Comparison of ENCODE assay signal across 20 cellular contexts in the genomic region with DNA sequence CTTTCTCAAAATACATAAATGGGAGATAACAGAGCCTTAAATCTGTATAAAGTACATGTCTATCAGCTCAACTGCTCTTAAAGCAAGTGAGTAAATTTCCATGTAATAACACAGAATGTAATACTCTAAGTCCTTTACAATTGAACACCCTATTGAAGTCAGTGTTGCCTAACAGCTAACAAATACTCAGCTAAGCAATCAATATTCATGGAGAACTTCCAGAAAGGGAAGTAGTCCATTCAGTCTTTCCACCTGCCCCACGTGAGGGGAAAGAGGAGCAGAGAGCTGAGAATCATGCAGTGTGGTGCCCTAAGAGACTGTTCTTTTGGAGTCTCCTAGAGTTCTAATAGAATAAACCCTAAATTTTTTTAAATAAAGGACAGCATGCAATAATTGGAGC.
DNase-seq lines count a peak whose midpoint lies in the region; ATAC-seq, FAIRE-seq and TF ChIP-seq lines count a peak whose summit lies in the region.
"Had no signal": no experiment of that assay in that cellular context is flagged by ENCODE, and none has a peak within 500 bp of the region (broad histone marks: within the 10 kb centered on the region; RNA-seq: fewer than 3 reads in every experiment).

No MANE protein-coding gene starts in this region.

- H3K4me1 ChIP-seq in right lobe of liver (no peaks in the 10 kb centered on the region), HepG2 (ENCODE audit: insufficient read depth, low read length) (no peaks in the 10 kb centered on the region)
- H3K4me1 ChIP-seq: BE2C, Caco-2, HAP-1 had no signal

- no peak overlapping the region for H3K9ac ChIP-seq in HepG2 (ENCODE audit: insufficient read depth, low read depth, low read length)
- H3K9ac ChIP-seq: GM23248 had no signal

- H3K27ac ChIP-seq in right lobe of liver (no peak overlapping the region), HepG2 (ENCODE audit: extremely low read length, insufficient read depth, low read length) (no peak overlapping the region)
- H3K27ac ChIP-seq in CD4-positive, alpha-beta T cell (ENCODE audit: low read depth, low read length): no peak overlapping the region
- H3K27ac ChIP-seq: GM23248 had no signal

- FAIRE-seq in HepG2 (lab: Jason Lieb, UNC): no peak
- FAIRE-seq: A204.1, D721Med, G401.6, GM12892, GM18507 had no signal

- no peaks in the 10 kb centered on the region for H3K36me3 Mint-ChIP-seq in CD4-positive, alpha-beta T cell (ENCODE audit: low read depth)
- H3K36me3 Mint-ChIP-seq: CD4-positive, CD25-positive, alpha-beta regulatory T cell had no signal

- in situ Hi-C loops in HepG2 (cut with HindIII; ENCODE audit: extremely low pct_ligation_motif_present, low pct_unique_long_range_greater_than_20kb): no loop called here

- no peak overlapping the region for H3K4me3 ChIP-seq in right lobe of liver
- H3K4me3 ChIP-seq in HepG2 (replicated peaks in 1 of 3; ENCODE audit: insufficient read depth in 1 of 3, low read depth in 2 of 3, low read length in 3 of 3): no peak overlapping the region
- H3K4me3 ChIP-seq: GM23248, HAP-1 had no signal

- DNase-seq in right lobe of liver (no peak), HepG2 (ENCODE audit: low spot score) (no peak), NCI-H2029 treated with DMSO at 0.1 percent for 48 hours (lab: John Stamatoyannopoulos, UW) (peak; percentile 34), NCI-H774 (lab: John Stamatoyannopoulos, UW) (peak; percentile 27), mucosa of gallbladder (ENCODE audit: low spot score) (peak; percentile 16), NCI-H748 (lab: John Stamatoyannopoulos, UW; ENCODE audit: unreplicated experiment) (no peak), LoVo (ENCODE audit: low spot score) (no peak)
- no peak for DNase-seq in CD4-positive, alpha-beta T cell
- DNase-seq: ACHN; BE2C; C1 segment of cervical spinal cord; Caco-2; CD4-positive, CD25-positive, alpha-beta regulatory T cell; GM23248 had no signal

- H3K36me3 ChIP-seq in right lobe of liver: no peaks in the 10 kb centered on the region
- H3K36me3 ChIP-seq in HepG2 (replicated peaks in 1 of 2; ENCODE audit: control insufficient read depth in 1 of 2, insufficient read depth in 2 of 2, low read length in 2 of 2): no peaks in the 10 kb centered on the region
- H3K36me3 ChIP-seq: BE2C, HAP-1 had no signal

- no peaks in the 10 kb centered on the region for H3K79me2 ChIP-seq in HepG2 (ENCODE audit: insufficient read depth, low read length)

- H2AFZ ChIP-seq in HepG2 (ENCODE audit: low read length): no peak overlapping the region
- H2AFZ ChIP-seq: GM23248 had no signal

- no peak overlapping the region for H3K4me3 Mint-ChIP-seq in CD4-positive, alpha-beta T cell
- H3K4me3 Mint-ChIP-seq: CD4-positive, CD25-positive, alpha-beta regulatory T cell had no signal

- TF ChIP-seq POLR2A in right lobe of liver (IDR thresholded peaks at IDR 0.05): no peak
- no peak for TF ChIP-seq POLR2A in HepG2 (IDR thresholded peaks at IDR 0.05; ENCODE audit: insufficient read depth in 1 of 2, low read depth in 2 of 2, low read length in 2 of 2)

- intact Hi-C loops in right lobe of liver (cut with DNase I) (no loop called here), HepG2 (cut with micrococcal nuclease; ENCODE audit: unreplicated experiment) (no loop called here)
- intact Hi-C loops in CD4-positive, alpha-beta T cell (cut with DNase I, micrococcal nuclease): no loop called here

- POLR2A ChIA-PET in HepG2 (lab: Yijun Ruan, JAX): no interaction called here
- POLR2A ChIA-PET in CD4-positive, alpha-beta T cell (lab: Charles Lee): no interaction called here

- H3K9me3 Mint-ChIP-seq in CD4-positive, alpha-beta T cell: no peaks in the 10 kb centered on the region
- H3K9me3 Mint-ChIP-seq: CD4-positive, CD25-positive, alpha-beta regulatory T cell had no signal

- WGBS in right lobe of liver (ENCODE audit: insufficient coverage, low coverage, low lambda C conversion rate, missing lambda C conversion rate): 17% methylated on average over 1 of the region's 1 CpG
- 0% methylated on average over 1 of the region's 1 CpG for WGBS in HepG2 (ENCODE audit: low lambda C conversion rate)

- H3K4me2 ChIP-seq in HepG2 (ENCODE audit: low read depth, low read length): no peak overlapping the region

- ATAC-seq in right lobe of liver: peak; percentile 21 to 80 (median 45)
- no peak for ATAC-seq in HepG2
- no peak for ATAC-seq in CD4-positive, alpha-beta T cell (ENCODE audit: poor library complexity)

- H3K9me3 ChIP-seq in right lobe of liver: no peaks in the 10 kb centered on the region
- no peaks in the 10 kb centered on the region for H3K9me3 ChIP-seq in HepG2 (ENCODE audit: low read length)
- H3K9me3 ChIP-seq in CD4-positive, alpha-beta T cell (ENCODE audit: control insufficient read depth, low read length): no peaks in the 10 kb centered on the region
- H3K9me3 ChIP-seq: BE2C, Caco-2, HAP-1 had no signal

- CTCF ChIA-PET in HepG2 (lab: Yijun Ruan, JAX; ENCODE audit: low intra/inter-chr PET ratio, low total read pairs): no interaction called here
- CTCF ChIA-PET in CD4-positive, alpha-beta T cell (lab: Charles Lee): no interaction called here

- no peaks in the 10 kb centered on the region for H3K4me1 Mint-ChIP-seq in CD4-positive, alpha-beta T cell (ENCODE audit: low read depth)
- H3K4me1 Mint-ChIP-seq: CD4-positive, CD25-positive, alpha-beta regulatory T cell had no signal

- H4K20me1 ChIP-seq in HepG2 (ENCODE audit: insufficient read depth, low read length): no peaks in the 10 kb centered on the region

- H3K27me3 ChIP-seq in right lobe of liver (no peaks in the 10 kb centered on the region), HepG2 (ENCODE audit: control insufficient read depth in 1 of 2, insufficient read depth in 2 of 2, low read length in 2 of 2) (peaks cover 0 to 3% of the 10 kb centered on the region in 2 experiments; a peak in 2 of 5 replicates)
- no peaks in the 10 kb centered on the region for H3K27me3 ChIP-seq in CD4-positive, alpha-beta T cell (ENCODE audit: control insufficient read depth, insufficient read depth, low read length)

- H3K27ac Mint-ChIP-seq in CD4-positive, alpha-beta T cell: no peak overlapping the region
- H3K27ac Mint-ChIP-seq: CD4-positive, CD25-positive, alpha-beta regulatory T cell had no signal

- BruUV-seq in HepG2 (replicated peaks; lab: Mats Ljungman, UMichigan): no TSS peak

- TF ChIP-seq EP300 in HepG2 (IDR thresholded peaks at IDR 0.05; ENCODE audit: low read depth in 2 of 2, low read length in 2 of 2) (no peak), HepG2 (CRISPR knock-in tag; IDR thresholded peaks at IDR 0.05; ENCODE audit: borderline replicate concordance) (no peak)

- TF ChIP-seq RAD21 in HepG2 (CRISPR knock-in tag; IDR thresholded peaks at IDR 0.05): no peak

- H3K27me3 Mint-ChIP-seq in CD4-positive, alpha-beta T cell: peaks cover 5% of the 10 kb centered on the region

- TF ChIP-seq CTCF in right lobe of liver (IDR thresholded peaks at IDR 0.05) (no peak), HepG2 (CRISPR knock-in tag; IDR thresholded peaks at IDR 0.05) (no peak)
- TF ChIP-seq CTCF in CD4-positive, alpha-beta T cell (IDR thresholded peaks at IDR 0.05): no peak

TF ChIP-seq in HepG2, 621 proteins besides CTCF, POLR2A, EP300 and RAD21 (continues in another document):
- TF ChIP-seq ZNF580 (CRISPR knock-in tag; IDR thresholded peaks at IDR 0.05; ENCODE audit: borderline replicate concordance, low read depth) (no peak), CCDC6 (CRISPR knock-in tag; IDR thresholded peaks at IDR 0.05) (no peak), ZNF331 (CRISPR knock-in tag; IDR thresholded peaks at IDR 0.05) (no peak), ZGPAT (CRISPR knock-in tag; IDR thresholded peaks at IDR 0.05) (no peak), GRHL1 (CRISPR knock-in tag; conservative IDR thresholded peaks at IDR 0.05) (no peak), TRAFD1 (CRISPR knock-in tag; IDR thresholded peaks at IDR 0.05; ENCODE audit: borderline replicate concordance) (no peak), ZNF12 (CRISPR knock-in tag; IDR thresholded peaks at IDR 0.05) (no peak)

Comparison
In these comparisons a context has a peak if more than half of its experiments do, and no peak if none do; other contexts are left out.
1. ATAC-seq: peak in right lobe of liver (4 of 4); none in HepG2 (single experiment) and CD4-positive, alpha-beta T cell (single experiment).
2. DNase-seq: peak in NCI-H2029 treated with DMSO at 0.1 percent for 48 hours (single experiment), NCI-H774 (single experiment) and mucosa of gallbladder (single experiment); none in right lobe of liver (0 of 3), HepG2 (single experiment), NCI-H748 (single experiment), LoVo (single experiment) and CD4-positive, alpha-beta T cell (0 of 10).